18 cellular contexts compared by ENCODE assay signal in the genomic region with DNA sequence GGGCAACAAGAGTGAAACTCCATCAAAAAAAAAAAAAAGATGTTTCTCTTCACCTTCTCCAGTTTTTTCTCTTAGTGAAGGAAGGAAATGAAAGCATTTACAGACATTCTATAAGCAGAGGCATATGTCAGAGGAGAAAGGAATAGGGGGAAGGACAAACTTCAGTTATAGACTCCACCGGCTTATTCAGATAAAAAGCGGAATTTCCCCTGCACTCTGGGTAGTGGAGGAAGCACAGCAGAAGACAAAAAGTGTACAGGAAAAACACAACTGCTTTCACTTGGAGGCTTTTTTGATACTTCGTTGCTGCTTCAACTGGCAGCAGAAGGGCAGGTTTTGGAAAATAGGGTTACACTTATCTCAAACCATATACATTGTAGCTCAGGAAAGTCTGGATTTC. TPM values are rescaled to one million over a fixed set of nuclear protein-coding genes. Genes with fewer than 3 reads are reported as not detected.
DNase-seq lines count a peak whose midpoint lies in the region; ATAC-seq, FAIRE-seq and TF ChIP-seq lines count a peak whose summit lies in the region.
"Had no signal": no experiment of that assay in that cellular context is flagged by ENCODE, and none has a peak within 500 bp of the region (broad histone marks: within the 10 kb centered on the region; RNA-seq: fewer than 3 reads in every experiment).

No MANE protein-coding gene starts in this region.

- H3K36me3 ChIP-seq in muscle layer of duodenum (ENCODE audit: control insufficient read depth in 1 of 2, insufficient read depth in 2 of 2, low read length in 2 of 2), result no peaks in the 10 kb centered on the region
- H3K36me3 ChIP-seq: heart left ventricle, neural progenitor cell had no signal

- peaks cover 23% of the 10 kb centered on the region for H3K36me3 Mint-ChIP-seq in CD4-positive, alpha-beta T cell (ENCODE audit: low read depth)
- H3K36me3 Mint-ChIP-seq in activated CD4-positive, alpha-beta memory T cell treated with anti-CD3 and anti-CD28 coated beads, Interleukin-2, amount 10 ng/mL, durations not matched to agents 7 days and 5 days (ENCODE audit: low read depth), result peaks cover 11% of the 10 kb centered on the region
- H3K36me3 Mint-ChIP-seq: neural progenitor cell had no signal

- peaks cover 0 to 7% of the 10 kb centered on the region in 2 donors for H3K4me1 ChIP-seq in muscle layer of duodenum (ENCODE audit: control insufficient read depth in 1 of 2, insufficient read depth in 2 of 2, low read length in 2 of 2)

- TF ChIP-seq CTCF in CD4-positive, alpha-beta T cell (IDR thresholded peaks at IDR 0.05), result no peak

- H3K4me1 Mint-ChIP-seq in CD4-positive, alpha-beta T cell (ENCODE audit: low read depth), result peaks cover 83% of the 10 kb centered on the region
- H3K4me1 Mint-ChIP-seq in activated CD4-positive, alpha-beta memory T cell treated with anti-CD3 and anti-CD28 coated beads, Interleukin-2, amount 10 ng/mL, durations not matched to agents 7 days and 5 days, result peaks cover 68% of the 10 kb centered on the region

- no peak for DNase-seq in CD4-positive, alpha-beta T cell
- DNase-seq in GDM1 (lab: John Stamatoyannopoulos, UW), result peak; percentile 49
- no peak for DNase-seq in activated CD4-positive, alpha-beta memory T cell treated with anti-CD3 and anti-CD28 coated beads, Interleukin-2, amount 10 ng/mL, durations not matched to agents 7 days and 5 days
- DNase-seq in NAMALWA (ENCODE audit: low spot score), result no peak
- no peak for DNase-seq in GM12892 (ENCODE audit: insufficient read length)
- DNase-seq: activated CD4-positive, CD25-positive, alpha-beta regulatory T cell; activated gamma-delta T cell; caudate nucleus; GOT3; heart left ventricle; NCI-H2171 had no signal

- H3K9me3 ChIP-seq in CD4-positive, alpha-beta T cell (ENCODE audit: control insufficient read depth, low read length), result no peaks in the 10 kb centered on the region
- H3K9me3 ChIP-seq in muscle layer of duodenum (ENCODE audit: control insufficient read depth in 1 of 2, low read length in 2 of 2), result no peaks in the 10 kb centered on the region
- H3K9me3 ChIP-seq: heart left ventricle had no signal

- no peaks in the 10 kb centered on the region for H3K27me3 ChIP-seq in CD4-positive, alpha-beta T cell (ENCODE audit: control insufficient read depth, insufficient read depth, low read length)
- H3K27me3 ChIP-seq in muscle layer of duodenum (ENCODE audit: low read depth, low read length), result no peaks in the 10 kb centered on the region
- H3K27me3 ChIP-seq: heart left ventricle had no signal

- H3K4me3 ChIP-seq in muscle layer of duodenum (ENCODE audit: low read depth in 1 of 2, low read length in 2 of 2), result no peak overlapping the region
- H3K4me3 ChIP-seq: heart left ventricle, neural progenitor cell, skin epidermis had no signal

- no peaks in the 10 kb centered on the region for H3K9me3 Mint-ChIP-seq in CD4-positive, alpha-beta T cell
- no peaks in the 10 kb centered on the region for H3K9me3 Mint-ChIP-seq in activated CD4-positive, alpha-beta memory T cell treated with anti-CD3 and anti-CD28 coated beads, Interleukin-2, amount 10 ng/mL, durations not matched to agents 7 days and 5 days

- FAIRE-seq in GM12892 (lab: Jason Lieb, UNC), result no peak

- intact Hi-C loops in CD4-positive, alpha-beta T cell (cut with DNase I, micrococcal nuclease), result loop anchor here in 1 of 2 experiments (10.0 kb wide), 1 partner anchor 269 kb away; no protein-coding TSS in a partner anchor

- peak overlapping the region; percentile 91 for H3K27ac ChIP-seq in CD4-positive, alpha-beta T cell (ENCODE audit: low read depth, low read length)
- H3K27ac ChIP-seq in muscle layer of duodenum (ENCODE audit: low read length), result peak overlapping the region; percentile 46
- H3K27ac ChIP-seq: epithelial cell of prostate, neural progenitor cell had no signal

- no peak for TF ChIP-seq POLR2A in GM12892 (IDR thresholded peaks at IDR 0.05; ENCODE audit: low read depth, low read length)

- no peak for ATAC-seq in CD4-positive, alpha-beta T cell (ENCODE audit: poor library complexity)
- ATAC-seq in HG03175 (IDR thresholded peaks at IDR 0.05; ENCODE audit: unreplicated experiment), result no peak
- ATAC-seq in GM21576 (IDR thresholded peaks at IDR 0.05; ENCODE audit: unreplicated experiment), result no peak
- ATAC-seq: heart left ventricle, left lobe of liver had no signal

- peak overlapping the region; percentile 99 for H3K4me3 Mint-ChIP-seq in CD4-positive, alpha-beta T cell
- peak overlapping the region; percentile 40 for H3K4me3 Mint-ChIP-seq in activated CD4-positive, alpha-beta memory T cell treated with anti-CD3 and anti-CD28 coated beads, Interleukin-2, amount 10 ng/mL, durations not matched to agents 7 days and 5 days
- H3K4me3 Mint-ChIP-seq: neural progenitor cell had no signal

- CTCF ChIA-PET in CD4-positive, alpha-beta T cell (lab: Charles Lee), result interaction anchor here (1.1 kb wide), 1 partner anchor 85 kb away, joined by 4 read pairs; no protein-coding TSS in a partner anchor
- CTCF ChIA-PET in activated CD4-positive, alpha-beta memory T cell treated with anti-CD3 and anti-CD28 coated beads, Interleukin-2, amount 10 ng/mL, durations not matched to agents 7 days and 5 days (lab: Charles Lee), result no interaction called here

- POLR2A ChIA-PET in CD4-positive, alpha-beta T cell (lab: Charles Lee), result interaction anchor here (0.9 to 15.5 kb wide), 7 partner anchors 11 to 102 kb away, joined by 3 to 414 read pairs (median 4); no protein-coding TSS in a partner anchor
- POLR2A ChIA-PET in activated CD4-positive, alpha-beta memory T cell treated with anti-CD3 and anti-CD28 coated beads, Interleukin-2, amount 10 ng/mL, durations not matched to agents 7 days and 5 days (lab: Charles Lee), result interaction anchor here (1.0 to 15.9 kb wide), 5 partner anchors 7 to 95 kb away, joined by 3 to 291 read pairs (median 4); no protein-coding TSS in a partner anchor

- peaks cover 4% of the 10 kb centered on the region for H3K27me3 Mint-ChIP-seq in CD4-positive, alpha-beta T cell
- no peaks in the 10 kb centered on the region for H3K27me3 Mint-ChIP-seq in activated CD4-positive, alpha-beta memory T cell treated with anti-CD3 and anti-CD28 coated beads, Interleukin-2, amount 10 ng/mL, durations not matched to agents 7 days and 5 days

- H3K27ac Mint-ChIP-seq in CD4-positive, alpha-beta T cell, result peak overlapping the region; percentile 100
- H3K27ac Mint-ChIP-seq in activated CD4-positive, alpha-beta memory T cell treated with anti-CD3 and anti-CD28 coated beads, Interleukin-2, amount 10 ng/mL, durations not matched to agents 7 days and 5 days, result peak overlapping the region; percentile 64
- H3K27ac Mint-ChIP-seq: neural progenitor cell had no signal

RNA-seq across cellular contexts. Expression of a gene that starts 3.2 kb away (rescaled TPM):
- total RNA-seq in CD4-positive, alpha-beta T cell, result 100 to 1,000 TPM; 200 to 204 TPM
- 10 to 100 TPM; 69.8 to 80.6 TPM for total RNA-seq in activated CD4-positive, alpha-beta memory T cell treated with anti-CD3 and anti-CD28 coated beads, Interleukin-2, amount 10 ng/mL, durations not matched to agents 7 days and 5 days
- polyA plus RNA-seq in GM12892 (2012; ENCODE audit: missing spikeins), result 20.5 TPM
